8 cellular contexts compared by ENCODE assay signal in genomic region chr2:9556121-9556869, GRCh38. TPM values are rescaled to one million over a fixed set of nuclear protein-coding genes. Genes with fewer than 3 reads are reported as not detected.
DNase-seq lines count a peak whose midpoint lies in the region; ATAC-seq and TF ChIP-seq lines count a peak whose summit lies in the region.

No MANE protein-coding gene starts in this region.

- H3K27ac ChIP-seq in KOPT-K1 (ENCODE audit: low read depth, low read length, poor library complexity, severe bottlenecking) = peak overlapping the region; percentile 93
- H3K27ac ChIP-seq in hepatocyte = peak overlapping the region; percentile 100

- H3K9me3 ChIP-seq in KOPT-K1 (ENCODE audit: insufficient read depth, low read length, poor library complexity, severe bottlenecking) (no peaks in the 10 kb centered on the region), hepatocyte (ENCODE audit: low read depth) (no peaks in the 10 kb centered on the region), skeletal muscle satellite cell (replicated peaks; ENCODE audit: low read length) (no peaks in the 10 kb centered on the region)

- H3K36me3 ChIP-seq in KOPT-K1 (ENCODE audit: insufficient read depth, low read length) (no peaks in the 10 kb centered on the region), hepatocyte (replicated peaks; ENCODE audit: insufficient read depth, low read depth) (no peaks in the 10 kb centered on the region), skeletal muscle satellite cell (ENCODE audit: insufficient read depth, low read length) (no peaks in the 10 kb centered on the region)

- H3K4me1 ChIP-seq in hepatocyte (ENCODE audit: insufficient read depth) (peaks cover 11% of the 10 kb centered on the region), skeletal muscle satellite cell (ENCODE audit: control insufficient read depth, insufficient read depth, low read length) (peaks cover 34% of the 10 kb centered on the region)

- peak overlapping the region; percentile 86 for H3K4me2 ChIP-seq in hepatocyte
- H3K4me2 ChIP-seq in skeletal muscle satellite cell (ENCODE audit: low read length) = peak overlapping the region; percentile 92

- H2AFZ ChIP-seq in hepatocyte = peak overlapping the region; percentile 75

- H3K4me3 ChIP-seq in hepatocyte (peak overlapping the region; percentile 87), skeletal muscle satellite cell (ENCODE audit: low read length) (peak overlapping the region; percentile 96)

- peak overlapping the region; percentile 100 for H3K9ac ChIP-seq in skeletal muscle satellite cell (ENCODE audit: low read depth, low read length)

- H3K27me3 ChIP-seq in hepatocyte (no peaks in the 10 kb centered on the region), skeletal muscle satellite cell (ENCODE audit: control insufficient read depth, insufficient read depth, low read length) (no peaks in the 10 kb centered on the region)

- peaks cover 23% of the 10 kb centered on the region for H4K20me1 ChIP-seq in hepatocyte (ENCODE audit: insufficient read depth, poor library complexity, severe bottlenecking)

- DNase-seq in ELR (ENCODE audit: low read depth) (peak; percentile 44), activated gamma-delta T cell treated with Interleukin-2 at 50 U/mL for 16 hours (peak; percentile 15), hepatocyte (ENCODE audit: low spot score) (no peak), NCI-H446 treated with DMSO at 0.1 percent for 48 hours (lab: John Stamatoyannopoulos, UW) (no peak)

- peaks cover 51% of the 10 kb centered on the region for H3K79me2 ChIP-seq in hepatocyte

- 2% methylated on average over 16 of the region's 35 CpGs for WGBS in hepatocyte (ENCODE audit: low lambda C conversion rate, missing lambda C conversion rate)

- H3K9me2 ChIP-seq in hepatocyte (replicated peaks; ENCODE audit: insufficient read depth) = no peaks in the 10 kb centered on the region

- ATAC-seq in GM21723 (IDR thresholded peaks at IDR 0.05; ENCODE audit: unreplicated experiment) (peak; percentile 22), GM18861 (IDR thresholded peaks at IDR 0.05; ENCODE audit: unreplicated experiment) (no peak)

- no peak for TF ChIP-seq CTCF in hepatocyte (IDR thresholded peaks at IDR 0.05; ENCODE audit: poor library complexity)

RNA-seq across cellular contexts. Expression of gene ADAM17, which starts 0.7 kb away (rescaled TPM):
- total RNA-seq in hepatocyte = 19.5 and 30.2 TPM in 2 replicates
- 20.5 and 22.0 TPM in 2 replicates for polyA plus RNA-seq in hepatocyte
- total RNA-seq in skeletal muscle satellite cell (2012; rRNA removed) = 27.5 and 35.5 TPM in 2 replicates

Comparison
In these comparisons a context has a peak if more than half of its experiments do, and no peak if none do; other contexts are left out.
1. DNase-seq: peak in ELR (single experiment) and activated gamma-delta T cell treated with Interleukin-2 at 50 U/mL for 16 hours (single experiment); none in hepatocyte (single experiment) and NCI-H446 treated with DMSO at 0.1 percent for 48 hours (single experiment).